In genomic region chr7:12684733-12685132, GRCh38 we compare ENCODE assay signal across 17 cellular contexts.
"Had no signal": no experiment of that assay in that cellular context is flagged by ENCODE, and none has a peak within 500 bp of the region (broad histone marks: within the 10 kb centered on the region; RNA-seq: fewer than 3 reads in every experiment).

No MANE protein-coding gene starts in this region.

- H3K4me3 Mint-ChIP-seq: activated CD8-positive, alpha-beta T cell treated with anti-CD3 and anti-CD28 coated beads, Interleukin-2, amount 10 ng/mL, durations not matched to agents 7 days and 5 days; stimulated activated naive CD8-positive, alpha-beta T cell treated with anti-CD3 and anti-CD28 coated beads, Interleukin-15, Interleukin-2, amounts not matched to agents 100 ng/mL and 50 ng/mL, for 24 hours had no signal

- H3K36me3 Mint-ChIP-seq: type B pancreatic cell had no signal

- H3K27ac ChIP-seq: brain microvascular endothelial cell, coronary artery, foreskin keratinocyte, neural progenitor cell had no signal

- FAIRE-seq: keratinocyte had no signal

- H3K27me3 Mint-ChIP-seq: activated CD4-positive, alpha-beta T cell treated with anti-CD3 and anti-CD28 coated beads, Interleukin-2, amount 10 ng/mL, durations not matched to agents 24 days and 14 days; progenitor cell of endocrine pancreas; stimulated activated naive CD8-positive, alpha-beta T cell treated with anti-CD3 and anti-CD28 coated beads, Interleukin-15, Interleukin-2, amounts not matched to agents 100 ng/mL and 50 ng/mL, for 24 hours; type B pancreatic cell had no signal

- H3K36me3 ChIP-seq: brain microvascular endothelial cell, neural progenitor cell, suprapubic skin had no signal

- H3K27me3 ChIP-seq: brain microvascular endothelial cell, foreskin keratinocyte, suprapubic skin had no signal

- DNase-seq: activated naive CD4-positive, alpha-beta T cell treated with anti-CD3 and anti-CD28 coated beads, Interleukin-2, amount 50 U/mL, for 16 hours; aorta; brain microvascular endothelial cell; foreskin keratinocyte; midbrain; T-helper 9 cell had no signal

- H3K9me3 ChIP-seq: suprapubic skin had no signal

- H3K9me3 Mint-ChIP-seq: activated CD4-positive, alpha-beta T cell treated with anti-CD3 and anti-CD28 coated beads, Interleukin-2, amount 10 ng/mL, durations not matched to agents 24 days and 14 days; stimulated activated naive CD8-positive, alpha-beta T cell treated with anti-CD3 and anti-CD28 coated beads, Interleukin-15, Interleukin-2, amounts not matched to agents 100 ng/mL and 50 ng/mL, for 24 hours; type B pancreatic cell had no signal

- H3K4me2 ChIP-seq: neural progenitor cell had no signal

- H3K27ac Mint-ChIP-seq: activated CD8-positive, alpha-beta T cell treated with anti-CD3 and anti-CD28 coated beads, Interleukin-2, amount 10 ng/mL, durations not matched to agents 7 days and 5 days; neural progenitor cell had no signal

- ATAC-seq: activated CD8-positive, alpha-beta T cell treated with anti-CD3 and anti-CD28 coated beads, Interleukin-2, amount 10 ng/mL, durations not matched to agents 7 days and 5 days; foreskin keratinocyte; left lobe of liver had no signal

- H3K4me3 ChIP-seq: lung, neural progenitor cell, suprapubic skin had no signal
